Comparison of ENCODE assay signal across 8 cellular contexts in genomic region chr1:150009604-150010387, GRCh38. TPM values are rescaled to one million over a fixed set of nuclear protein-coding genes. Genes with fewer than 3 reads are reported as not detected.
A peak's percentile ranks its signal among the peaks of the same experiment; 100 is the strongest.
DNase-seq lines count a peak whose midpoint lies in the region; ATAC-seq and TF ChIP-seq lines count a peak whose summit lies in the region.

No MANE protein-coding gene starts in this region.

- peak; percentile 34 to 65 for DNase-seq in PC-9
- DNase-seq in activated T-helper 1 cell treated with anti-CD3 and anti-CD28 coated beads, Interleukin-12 subunit alpha, Interleukin-12 subunit beta, Interleukin-2, Interleukin-4 antibody, amounts not matched to agents 30 ng/mL and 10 ng/mL and 1 ng/mL, durations not matched to agents 14 hours and 24 hours and 36 hours (ENCODE audit: low spot score): peak; percentile 27
- peak; percentile 75 for DNase-seq in fibroblast of the aortic adventitia (ENCODE audit: low read depth)
- DNase-seq in stomach: peak; percentile 43
- DNase-seq in NCI-H524 treated with DMSO at 0.1 percent for 48 hours (lab: John Stamatoyannopoulos, UW): no peak

- H3K4me3 Mint-ChIP-seq in activated T-helper 1 cell treated with anti-CD3 and anti-CD28 coated beads, Interleukin-12 subunit alpha, Interleukin-12 subunit beta, Interleukin-2, Interleukin-4 antibody, amounts not matched to agents 30 ng/mL and 10 ng/mL and 1 ng/mL, durations not matched to agents 14 hours and 24 hours and 36 hours: peak overlapping the region; percentile 99
- peak overlapping the region; percentile 92 to 100 (median 95) for H3K4me3 Mint-ChIP-seq in nephron

- peak overlapping the region; percentile 98 for H3K27ac Mint-ChIP-seq in activated T-helper 1 cell treated with anti-CD3 and anti-CD28 coated beads, Interleukin-12 subunit alpha, Interleukin-12 subunit beta, Interleukin-2, Interleukin-4 antibody, amounts not matched to agents 30 ng/mL and 10 ng/mL and 1 ng/mL, durations not matched to agents 14 hours and 24 hours and 36 hours
- peak overlapping the region; percentile 97 to 100 (median 100) for H3K27ac Mint-ChIP-seq in nephron

- H3K27ac ChIP-seq in PC-9: peak overlapping the region; percentile 91
- H3K27ac ChIP-seq in stomach: peak overlapping the region; percentile 95 to 97 (median 97)

- peaks cover 23% of the 10 kb centered on the region for H3K36me3 ChIP-seq in PC-9 (ENCODE audit: low read depth)
- H3K36me3 ChIP-seq in stomach: peaks cover 0 to 2% (median under 1%) of the 10 kb centered on the region in 4 donors

- H3K79me2 ChIP-seq in PC-9 (ENCODE audit: low read depth): peaks cover 55% of the 10 kb centered on the region

- CTCF ChIA-PET in PC-9 (lab: Charles Lee): no interaction called here

- no peaks in the 10 kb centered on the region for H3K9me3 ChIP-seq in PC-9 (ENCODE audit: insufficient read depth, low read depth)
- H3K9me3 ChIP-seq in stomach: no peaks in the 10 kb centered on the region

- ATAC-seq in HG03108 (IDR thresholded peaks at IDR 0.05; ENCODE audit: unreplicated experiment): peak; percentile 7

- peaks cover 59% of the 10 kb centered on the region for H3K4me1 ChIP-seq in PC-9 (replicated peaks; ENCODE audit: insufficient read depth)
- peaks cover 21 to 54% (median 40%) of the 10 kb centered on the region in 4 donors for H3K4me1 ChIP-seq in stomach

- TF ChIP-seq CTCF in GM12875 (IDR thresholded peaks at IDR 0.05; ENCODE audit: borderline replicate concordance, insufficient read depth, low read depth, low read length): no peak
- no peak for TF ChIP-seq CTCF in PC-9 (conservative IDR thresholded peaks at IDR 0.05)
- no peak for TF ChIP-seq CTCF in fibroblast of the aortic adventitia (IDR thresholded peaks at IDR 0.05; ENCODE audit: insufficient read depth, low read length)
- no peak for TF ChIP-seq CTCF in nephron (IDR thresholded peaks at IDR 0.05; ENCODE audit: unreplicated experiment in 3 of 3)
- no peak for TF ChIP-seq CTCF in stomach (IDR thresholded peaks at IDR 0.05)

- H4K20me1 ChIP-seq in PC-9 (ENCODE audit: insufficient read depth): peaks cover 5% of the 10 kb centered on the region; the same call in 1 of the 2 replicates

- H2AFZ ChIP-seq in PC-9: peak overlapping the region; percentile 94

- TF ChIP-seq POLR2A in stomach (IDR thresholded peaks at IDR 0.05): no peak

- H3K36me3 Mint-ChIP-seq in activated T-helper 1 cell treated with anti-CD3 and anti-CD28 coated beads, Interleukin-12 subunit alpha, Interleukin-12 subunit beta, Interleukin-2, Interleukin-4 antibody, amounts not matched to agents 30 ng/mL and 10 ng/mL and 1 ng/mL, durations not matched to agents 14 hours and 24 hours and 36 hours (ENCODE audit: low read depth): peaks cover 23% of the 10 kb centered on the region
- H3K36me3 Mint-ChIP-seq in nephron (ENCODE audit: low read depth): peaks cover 13% of the 10 kb centered on the region

- TF ChIP-seq EP300 in stomach (IDR thresholded peaks at IDR 0.05): no peak

- peaks cover 35% of the 10 kb centered on the region for H3K4me1 Mint-ChIP-seq in activated T-helper 1 cell treated with anti-CD3 and anti-CD28 coated beads, Interleukin-12 subunit alpha, Interleukin-12 subunit beta, Interleukin-2, Interleukin-4 antibody, amounts not matched to agents 30 ng/mL and 10 ng/mL and 1 ng/mL, durations not matched to agents 14 hours and 24 hours and 36 hours (ENCODE audit: low read depth)
- peaks cover 40% of the 10 kb centered on the region for H3K4me1 Mint-ChIP-seq in nephron

- H3K27me3 ChIP-seq in PC-9 (ENCODE audit: insufficient read depth, low read depth) (no peaks in the 10 kb centered on the region), stomach (no peaks in the 10 kb centered on the region)

- POLR2A ChIA-PET in PC-9 (lab: Charles Lee; ENCODE audit: unreplicated experiment): interaction anchor here (0.6 to 1.8 kb wide), 3 partner anchors 10 to 123 kb away, joined by 3 to 11 read pairs (median 3); a partner anchor contains a TSS

- H3K4me2 ChIP-seq in PC-9: peak overlapping the region; percentile 89

- peak overlapping the region; percentile 97 for H3K4me3 ChIP-seq in GM12875 (ENCODE audit: low read depth, low read length)
- peak overlapping the region; percentile 98 for H3K4me3 ChIP-seq in PC-9
- peak overlapping the region; percentile 92 for H3K4me3 ChIP-seq in fibroblast of the aortic adventitia (ENCODE audit: low read depth, low read length)
- H3K4me3 ChIP-seq in stomach: peak overlapping the region; percentile 78 to 86 (median 83)

- H3K9me3 Mint-ChIP-seq in activated T-helper 1 cell treated with anti-CD3 and anti-CD28 coated beads, Interleukin-12 subunit alpha, Interleukin-12 subunit beta, Interleukin-2, Interleukin-4 antibody, amounts not matched to agents 30 ng/mL and 10 ng/mL and 1 ng/mL, durations not matched to agents 14 hours and 24 hours and 36 hours: no peaks in the 10 kb centered on the region
- H3K9me3 Mint-ChIP-seq in nephron: no peaks in the 10 kb centered on the region

- H3F3A ChIP-seq in PC-9 (ENCODE audit: insufficient read depth, low read depth): peaks cover 37% of the 10 kb centered on the region; the same call in 1 of the 2 replicates

- intact Hi-C loops in PC-9 (cut with micrococcal nuclease; ENCODE audit: unreplicated experiment) (loop anchor here (1.0 to 5.0 kb wide), 3 partner anchors 41 to 71 kb away; partner anchors contain the start of gene VPS45), stomach (cut with DNase I; ENCODE audit: low total_unique reads) (no loop called here)
- intact Hi-C loops in activated T-helper 1 cell treated with anti-CD3 and anti-CD28 coated beads, Interleukin-12 subunit alpha, Interleukin-12 subunit beta, Interleukin-2, Interleukin-4 antibody, amounts not matched to agents 30 ng/mL and 10 ng/mL and 1 ng/mL, durations not matched to agents 14 hours and 24 hours and 36 hours (cut with micrococcal nuclease): loop anchor here (1.0 to 5.0 kb wide), 7 partner anchors 43 to 603 kb away; partner anchors contain the start of genes ANP32E and VPS45

- H3K9me2 ChIP-seq in PC-9 (ENCODE audit: insufficient read depth): no peaks in the 10 kb centered on the region

- BruUV-seq in PC-9 (replicated peaks; lab: Mats Ljungman, UMichigan): TSS peak; percentile 55

- WGBS in stomach, 5 donors: 1% methylated on average over 28 to 29 of the region's 29 CpGs

- peaks cover 2% of the 10 kb centered on the region for H3K27me3 Mint-ChIP-seq in activated T-helper 1 cell treated with anti-CD3 and anti-CD28 coated beads, Interleukin-12 subunit alpha, Interleukin-12 subunit beta, Interleukin-2, Interleukin-4 antibody, amounts not matched to agents 30 ng/mL and 10 ng/mL and 1 ng/mL, durations not matched to agents 14 hours and 24 hours and 36 hours (ENCODE audit: insufficient read depth)
- no peaks in the 10 kb centered on the region for H3K27me3 Mint-ChIP-seq in nephron (ENCODE audit: low read depth)

RNA-seq across cellular contexts. Expression of gene OTUD7B, which starts 0.7 kb away (rescaled TPM):
- total RNA-seq in PC-9 (2021): 30.2 and 30.7 TPM in 2 replicates
- total RNA-seq in activated T-helper 1 cell treated with anti-CD3 and anti-CD28 coated beads, Interleukin-12 subunit alpha, Interleukin-12 subunit beta, Interleukin-2, Interleukin-4 antibody, amounts not matched to agents 30 ng/mL and 10 ng/mL and 1 ng/mL, durations not matched to agents 14 hours and 24 hours and 36 hours: 41.1 and 41.8 TPM in 2 replicates
- 17.7 and 41.7 TPM in 2 replicates for total RNA-seq in fibroblast of the aortic adventitia (ENCODE audit: low replicate concordance)
- 10 to 100 TPM in 4 of 5 donors, 1 to 10 TPM in 1; 9.0 to 38.8 (median 25.9) TPM for total RNA-seq in stomach
- polyA plus RNA-seq in stomach: 1 to 10 TPM; 2.2 to 6.0 (median 5.0) TPM

RNA-seq across cellular contexts. Expression of gene VPS45, which starts 57.8 kb away (rescaled TPM):
- total RNA-seq in PC-9 (2021): 27.8 and 30.3 TPM in 2 replicates
- total RNA-seq in activated T-helper 1 cell treated with anti-CD3 and anti-CD28 coated beads, Interleukin-12 subunit alpha, Interleukin-12 subunit beta, Interleukin-2, Interleukin-4 antibody, amounts not matched to agents 30 ng/mL and 10 ng/mL and 1 ng/mL, durations not matched to agents 14 hours and 24 hours and 36 hours: 25.9 and 30.2 TPM in 2 replicates
- 26.0 and 47.8 TPM in 2 replicates for total RNA-seq in fibroblast of the aortic adventitia (ENCODE audit: low replicate concordance)
- 10 to 100 TPM; 13.3 to 69.9 (median 41.9) TPM for total RNA-seq in stomach
- 10 to 100 TPM; 15.3 to 21.7 (median 15.9) TPM for polyA plus RNA-seq in stomach
